In the genomic region with DNA sequence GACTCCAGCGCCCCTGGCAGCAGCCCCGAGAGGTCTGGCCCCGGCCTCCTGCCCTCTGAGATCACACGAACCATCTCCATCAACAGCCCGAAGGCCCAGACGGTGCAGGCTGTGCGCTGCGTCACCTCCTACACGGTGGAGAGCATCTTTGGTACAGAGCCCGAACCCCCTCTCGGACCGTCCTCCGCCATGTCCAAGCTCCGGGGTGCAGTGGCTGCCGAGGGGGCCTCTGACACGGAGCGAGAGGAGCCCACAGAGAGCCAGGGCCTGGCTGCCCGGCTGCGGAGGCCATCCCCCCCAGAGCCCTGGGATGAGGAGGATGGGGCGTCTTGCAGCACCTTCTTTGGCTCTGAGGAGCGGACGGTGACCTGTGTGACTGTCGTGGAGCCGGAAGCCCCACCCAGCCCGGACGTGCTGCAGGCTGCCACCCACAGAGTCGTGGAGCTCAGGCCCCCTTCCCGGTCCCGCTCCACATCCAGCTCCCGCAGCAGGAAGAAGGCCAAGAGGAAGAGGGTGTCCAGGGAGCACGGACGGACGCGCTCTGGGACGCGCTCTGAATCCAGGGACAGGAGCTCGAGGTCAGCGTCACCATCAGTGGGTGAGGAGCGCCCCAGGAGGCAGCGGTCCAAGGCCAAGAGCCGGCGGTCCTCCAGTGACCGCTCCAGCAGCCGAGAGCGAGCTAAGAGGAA, we compare ENCODE assay signal across 2 cellular contexts.
TF ChIP-seq lines count a peak whose summit lies in the region.

No MANE protein-coding gene starts in this region.

TF ChIP-seq in IMR-90, 13 proteins besides CTCF, POLR2A, EP300 and RAD21:
- no peak for TF ChIP-seq MAZ (IDR thresholded peaks at IDR 0.05; ENCODE audit: borderline replicate concordance, low read depth, low read length)
- TF ChIP-seq BHLHE40 (IDR thresholded peaks at IDR 0.05; ENCODE audit: low read depth, low read length), result no peak
- no peak for TF ChIP-seq FOS (IDR thresholded peaks at IDR 0.05; ENCODE audit: low read depth, low read length)
- TF ChIP-seq CHD1 (IDR thresholded peaks at IDR 0.05; ENCODE audit: low read depth, low read length), result no peak
- TF ChIP-seq CEBPB (IDR thresholded peaks at IDR 0.05; ENCODE audit: low read depth, low read length), result no peak
- TF ChIP-seq, protein P1, sequence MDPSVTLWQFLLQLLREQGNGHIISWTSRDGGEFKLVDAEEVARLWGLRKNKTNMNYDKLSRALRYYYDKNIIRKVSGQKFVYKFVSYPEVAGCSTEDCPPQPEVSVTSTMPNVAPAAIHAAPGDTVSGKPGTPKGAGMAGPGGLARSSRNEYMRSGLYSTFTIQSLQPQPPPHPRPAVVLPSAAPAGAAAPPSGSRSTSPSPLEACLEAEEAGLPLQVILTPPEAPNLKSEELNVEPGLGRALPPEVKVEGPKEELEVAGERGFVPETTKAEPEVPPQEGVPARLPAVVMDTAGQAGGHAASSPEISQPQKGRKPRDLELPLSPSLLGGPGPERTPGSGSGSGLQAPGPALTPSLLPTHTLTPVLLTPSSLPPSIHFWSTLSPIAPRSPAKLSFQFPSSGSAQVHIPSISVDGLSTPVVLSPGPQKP (IDR thresholded peaks at IDR 0.05; ENCODE audit: borderline replicate concordance, low read depth, low read length), result no peak
- TF ChIP-seq, protein P2, sequence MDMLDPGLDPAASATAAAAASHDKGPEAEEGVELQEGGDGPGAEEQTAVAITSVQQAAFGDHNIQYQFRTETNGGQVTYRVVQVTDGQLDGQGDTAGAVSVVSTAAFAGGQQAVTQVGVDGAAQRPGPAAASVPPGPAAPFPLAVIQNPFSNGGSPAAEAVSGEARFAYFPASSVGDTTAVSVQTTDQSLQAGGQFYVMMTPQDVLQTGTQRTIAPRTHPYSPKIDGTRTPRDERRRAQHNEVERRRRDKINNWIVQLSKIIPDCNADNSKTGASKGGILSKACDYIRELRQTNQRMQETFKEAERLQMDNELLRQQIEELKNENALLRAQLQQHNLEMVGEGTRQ (IDR thresholded peaks at IDR 0.05; ENCODE audit: low read depth, low read length), result no peak
- TF ChIP-seq RFX5 (IDR thresholded peaks at IDR 0.05; ENCODE audit: low read depth, low read length), result no peak

TF ChIP-seq in HepG2, 621 proteins besides CTCF, POLR2A, EP300 and RAD21:
- TF ChIP-seq ZNF333 (CRISPR knock-in tag; IDR thresholded peaks at IDR 0.05; ENCODE audit: borderline replicate concordance) (no peak), NCOA5 (CRISPR knock-in tag; IDR thresholded peaks at IDR 0.05) (no peak), ZNF20 (CRISPR knock-in tag; IDR thresholded peaks at IDR 0.05) (no peak), ZNF263 (CRISPR knock-in tag; IDR thresholded peaks at IDR 0.05) (0 out of 2 replicates have a peak, but pooled peaks have one; percentile 15), MED8 (CRISPR knock-in tag; IDR thresholded peaks at IDR 0.05; ENCODE audit: insufficient replicate concordance) (no peak), CCDC6 (CRISPR knock-in tag; IDR thresholded peaks at IDR 0.05) (no peak), RBM22 (optimal IDR thresholded peaks at IDR 0.05; ENCODE audit: low read length) (peak; percentile 31), CENPX (CRISPR knock-in tag; IDR thresholded peaks at IDR 0.05) (no peak), ZNF382 (CRISPR knock-in tag; IDR thresholded peaks at IDR 0.05; ENCODE audit: borderline replicate concordance) (no peak), YY1 (IDR thresholded peaks at IDR 0.05; ENCODE audit: insufficient read depth, insufficient replicate concordance, low read depth, low read length) (no peak), ZNF839 (CRISPR knock-in tag; IDR thresholded peaks at IDR 0.05; ENCODE audit: borderline replicate concordance) (no peak), AGO2 (optimal IDR thresholded peaks at IDR 0.05; ENCODE audit: low read depth, low read length) (peak; percentile 39), PCBP2 (optimal IDR thresholded peaks at IDR 0.05; ENCODE audit: low read depth, low read length, poor library complexity, severe bottlenecking) (no peak), ZNF709 (CRISPR knock-in tag; IDR thresholded peaks at IDR 0.05) (no peak), GATA4 (IDR thresholded peaks at IDR 0.05; ENCODE audit: borderline replicate concordance, low read depth) (no peak), JUND (CRISPR knock-in tag; IDR thresholded peaks at IDR 0.05) (no peak), HNRNPL (IDR thresholded peaks at IDR 0.05; ENCODE audit: low read depth, low read length) (no peak)
- TF ChIP-seq, protein P3, sequence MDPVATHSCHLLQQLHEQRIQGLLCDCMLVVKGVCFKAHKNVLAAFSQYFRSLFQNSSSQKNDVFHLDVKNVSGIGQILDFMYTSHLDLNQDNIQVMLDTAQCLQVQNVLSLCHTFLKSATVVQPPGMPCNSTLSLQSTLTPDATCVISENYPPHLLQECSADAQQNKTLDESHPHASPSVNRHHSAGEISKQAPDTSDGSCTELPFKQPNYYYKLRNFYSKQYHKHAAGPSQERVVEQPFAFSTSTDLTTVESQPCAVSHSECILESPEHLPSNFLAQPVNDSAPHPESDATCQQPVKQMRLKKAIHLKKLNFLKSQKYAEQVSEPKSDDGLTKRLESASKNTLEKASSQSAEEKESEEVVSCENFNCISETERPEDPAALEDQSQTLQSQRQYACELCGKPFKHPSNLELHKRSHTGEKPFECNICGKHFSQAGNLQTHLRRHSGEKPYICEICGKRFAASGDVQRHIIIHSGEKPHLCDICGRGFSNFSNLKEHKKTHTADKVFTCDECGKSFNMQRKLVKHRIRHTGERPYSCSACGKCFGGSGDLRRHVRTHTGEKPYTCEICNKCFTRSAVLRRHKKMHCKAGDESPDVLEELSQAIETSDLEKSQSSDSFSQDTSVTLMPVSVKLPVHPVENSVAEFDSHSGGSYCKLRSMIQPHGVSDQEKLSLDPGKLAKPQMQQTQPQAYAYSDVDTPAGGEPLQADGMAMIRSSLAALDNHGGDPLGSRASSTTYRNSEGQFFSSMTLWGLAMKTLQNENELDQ (CRISPR knock-in tag; IDR thresholded peaks at IDR 0.05; ENCODE audit: borderline replicate concordance), result no peak
- TF ChIP-seq, protein P4, sequence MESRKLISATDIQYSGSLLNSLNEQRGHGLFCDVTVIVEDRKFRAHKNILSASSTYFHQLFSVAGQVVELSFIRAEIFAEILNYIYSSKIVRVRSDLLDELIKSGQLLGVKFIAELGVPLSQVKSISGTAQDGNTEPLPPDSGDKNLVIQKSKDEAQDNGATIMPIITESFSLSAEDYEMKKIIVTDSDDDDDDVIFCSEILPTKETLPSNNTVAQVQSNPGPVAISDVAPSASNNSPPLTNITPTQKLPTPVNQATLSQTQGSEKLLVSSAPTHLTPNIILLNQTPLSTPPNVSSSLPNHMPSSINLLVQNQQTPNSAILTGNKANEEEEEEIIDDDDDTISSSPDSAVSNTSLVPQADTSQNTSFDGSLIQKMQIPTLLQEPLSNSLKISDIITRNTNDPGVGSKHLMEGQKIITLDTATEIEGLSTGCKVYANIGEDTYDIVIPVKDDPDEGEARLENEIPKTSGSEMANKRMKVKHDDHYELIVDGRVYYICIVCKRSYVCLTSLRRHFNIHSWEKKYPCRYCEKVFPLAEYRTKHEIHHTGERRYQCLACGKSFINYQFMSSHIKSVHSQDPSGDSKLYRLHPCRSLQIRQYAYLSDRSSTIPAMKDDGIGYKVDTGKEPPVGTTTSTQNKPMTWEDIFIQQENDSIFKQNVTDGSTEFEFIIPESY (CRISPR knock-in tag; IDR thresholded peaks at IDR 0.05), result peak; percentile 76
- TF ChIP-seq, protein P5, sequence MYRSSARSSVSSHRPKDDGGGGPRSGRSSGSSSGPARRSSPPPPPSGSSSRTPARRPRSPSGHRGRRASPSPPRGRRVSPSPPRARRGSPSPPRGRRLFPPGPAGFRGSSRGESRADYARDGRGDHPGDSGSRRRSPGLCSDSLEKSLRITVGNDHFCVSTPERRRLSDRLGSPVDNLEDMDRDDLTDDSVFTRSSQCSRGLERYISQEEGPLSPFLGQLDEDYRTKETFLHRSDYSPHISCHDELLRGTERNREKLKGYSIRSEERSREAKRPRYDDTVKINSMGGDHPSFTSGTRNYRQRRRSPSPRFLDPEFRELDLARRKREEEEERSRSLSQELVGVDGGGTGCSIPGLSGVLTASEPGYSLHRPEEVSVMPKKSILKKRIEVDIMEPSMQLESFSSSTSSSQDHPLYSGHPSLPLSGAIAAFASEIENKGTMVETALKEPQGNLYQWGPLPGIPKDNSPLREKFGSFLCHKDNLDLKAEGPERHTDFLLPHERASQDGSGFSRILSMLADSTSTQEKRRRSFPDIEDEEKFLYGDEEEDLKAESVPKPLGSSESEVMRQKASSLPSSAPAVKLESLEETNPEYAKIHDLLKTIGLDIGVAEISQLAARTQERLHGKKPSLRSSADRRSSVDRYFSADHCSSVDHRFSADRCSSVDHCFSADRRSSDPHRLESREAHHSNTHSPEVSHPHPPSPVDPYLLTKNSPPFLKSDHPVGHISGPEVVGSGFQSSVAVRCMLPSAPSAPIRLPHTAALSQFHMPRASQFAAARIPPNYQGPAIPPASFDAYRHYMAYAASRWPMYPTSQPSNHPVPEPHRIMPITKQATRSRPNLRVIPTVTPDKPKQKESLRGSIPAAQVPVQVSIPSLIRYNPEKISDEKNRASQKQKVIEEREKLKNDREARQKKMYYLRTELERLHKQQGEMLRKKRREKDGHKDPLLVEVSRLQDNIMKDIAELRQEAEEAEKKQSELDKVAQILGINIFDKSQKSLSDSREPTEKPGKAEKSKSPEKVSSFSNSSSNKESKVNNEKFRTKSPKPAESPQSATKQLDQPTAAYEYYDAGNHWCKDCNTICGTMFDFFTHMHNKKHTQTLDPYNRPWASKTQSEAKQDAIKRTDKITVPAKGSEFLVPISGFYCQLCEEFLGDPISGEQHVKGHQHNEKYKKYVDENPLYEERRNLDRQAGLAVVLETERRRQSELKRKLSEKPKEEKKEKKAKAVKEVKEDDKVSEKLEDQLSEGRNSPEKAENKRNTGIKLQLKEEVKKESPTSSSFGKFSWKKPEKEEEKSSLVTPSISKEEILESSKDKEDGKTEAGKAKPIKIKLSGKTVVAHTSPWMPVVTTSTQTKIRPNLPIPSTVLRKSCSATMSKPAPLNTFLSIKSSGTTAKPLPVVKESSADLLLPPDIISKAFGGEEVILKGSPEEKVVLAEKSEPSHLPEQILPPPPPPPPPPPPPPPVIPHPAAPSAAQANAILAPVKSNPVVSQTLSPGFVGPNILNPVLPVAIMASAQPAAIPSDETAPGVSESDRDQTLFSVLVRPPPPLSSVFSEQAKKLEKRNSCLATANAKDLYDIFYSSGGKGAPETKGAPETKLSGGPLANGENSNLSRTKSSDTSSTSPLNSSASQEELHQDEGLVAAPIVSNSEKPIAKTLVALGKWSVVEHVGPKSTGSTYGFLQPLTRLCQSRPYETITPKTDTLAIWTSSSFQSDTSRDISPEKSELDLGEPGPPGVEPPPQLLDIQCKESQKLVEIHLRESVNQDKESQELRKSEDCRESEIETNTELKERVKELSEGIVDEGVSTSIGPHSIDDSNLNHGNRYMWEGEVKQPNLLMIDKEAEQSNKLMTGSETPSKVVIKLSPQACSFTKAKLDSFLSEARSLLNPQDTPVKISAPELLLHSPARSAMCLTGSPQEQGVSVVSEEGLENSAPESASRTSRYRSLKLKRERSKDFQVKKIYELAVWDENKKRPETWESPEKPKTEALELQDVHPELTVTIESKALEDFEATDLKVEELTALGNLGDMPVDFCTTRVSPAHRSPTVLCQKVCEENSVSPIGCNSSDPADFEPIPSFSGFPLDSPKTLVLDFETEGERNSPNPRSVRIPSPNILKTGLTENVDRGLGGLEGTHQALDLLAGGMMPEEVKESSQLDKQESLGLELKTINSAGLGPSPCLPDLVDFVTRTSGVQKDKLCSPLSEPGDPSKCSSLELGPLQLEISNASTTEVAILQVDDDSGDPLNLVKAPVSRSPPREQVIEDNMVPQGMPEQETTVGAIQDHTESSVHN (CRISPR knock-in tag; IDR thresholded peaks at IDR 0.05), result no peak
- TF ChIP-seq, protein P6, sequence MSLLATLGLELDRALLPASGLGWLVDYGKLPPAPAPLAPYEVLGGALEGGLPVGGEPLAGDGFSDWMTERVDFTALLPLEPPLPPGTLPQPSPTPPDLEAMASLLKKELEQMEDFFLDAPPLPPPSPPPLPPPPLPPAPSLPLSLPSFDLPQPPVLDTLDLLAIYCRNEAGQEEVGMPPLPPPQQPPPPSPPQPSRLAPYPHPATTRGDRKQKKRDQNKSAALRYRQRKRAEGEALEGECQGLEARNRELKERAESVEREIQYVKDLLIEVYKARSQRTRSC (CRISPR knock-in tag; IDR thresholded peaks at IDR 0.05; ENCODE audit: low read depth), result no peak
